In genomic region chr21:39077816-39078215, GRCh38 we compare ENCODE assay signal across 1 cellular context.
TF ChIP-seq lines count a peak whose summit lies in the region.

No MANE protein-coding gene starts in this region.

TF ChIP-seq in HepG2, 621 proteins besides CTCF, POLR2A, EP300 and RAD21:
- TF ChIP-seq ZNF503 (CRISPR knock-in tag; IDR thresholded peaks at IDR 0.05) (no peak), ATRX (CRISPR knock-in tag; IDR thresholded peaks at IDR 0.05; ENCODE audit: borderline replicate concordance) (no peak), CEBPB (IDR thresholded peaks at IDR 0.05; ENCODE audit: borderline replicate concordance, low read depth, low read length) (peak; percentile 44; the same call in 1 of the 2 replicates), ZNF878 (CRISPR knock-in tag; IDR thresholded peaks at IDR 0.05) (no peak), ZNF605 (CRISPR knock-in tag; IDR thresholded peaks at IDR 0.05) (no peak), ZNF280B (CRISPR knock-in tag; IDR thresholded peaks at IDR 0.05; ENCODE audit: borderline replicate concordance) (no peak), NR2F2 (IDR thresholded peaks at IDR 0.05; ENCODE audit: borderline replicate concordance, low read depth) (no peak), ATF4 (CRISPR knock-in tag; IDR thresholded peaks at IDR 0.05) (peak in 1 of 2 experiments; percentile 68; a peak in 1 of 4 replicates), SOX13 (IDR thresholded peaks at IDR 0.05) (no peak), SOX13 (CRISPR knock-in tag; conservative IDR thresholded peaks at IDR 0.05 in 1 of 2, IDR thresholded peaks at IDR 0.05 in 1 of 2) (peak in 1 of 2 experiments; percentile 21; a peak in 1 of 4 replicates), SOX5 (CRISPR knock-in tag; IDR thresholded peaks at IDR 0.05; ENCODE audit: borderline replicate concordance) (no peak), MYC (CRISPR knock-in tag; IDR thresholded peaks at IDR 0.05; ENCODE audit: borderline replicate concordance) (no peak), HOXD1 (CRISPR knock-in tag; IDR thresholded peaks at IDR 0.05) (no peak), E2F2 (CRISPR knock-in tag; IDR thresholded peaks at IDR 0.05; ENCODE audit: borderline replicate concordance) (no peak)
